Comparison of ENCODE assay signal across 8 cellular contexts in the genomic region with DNA sequence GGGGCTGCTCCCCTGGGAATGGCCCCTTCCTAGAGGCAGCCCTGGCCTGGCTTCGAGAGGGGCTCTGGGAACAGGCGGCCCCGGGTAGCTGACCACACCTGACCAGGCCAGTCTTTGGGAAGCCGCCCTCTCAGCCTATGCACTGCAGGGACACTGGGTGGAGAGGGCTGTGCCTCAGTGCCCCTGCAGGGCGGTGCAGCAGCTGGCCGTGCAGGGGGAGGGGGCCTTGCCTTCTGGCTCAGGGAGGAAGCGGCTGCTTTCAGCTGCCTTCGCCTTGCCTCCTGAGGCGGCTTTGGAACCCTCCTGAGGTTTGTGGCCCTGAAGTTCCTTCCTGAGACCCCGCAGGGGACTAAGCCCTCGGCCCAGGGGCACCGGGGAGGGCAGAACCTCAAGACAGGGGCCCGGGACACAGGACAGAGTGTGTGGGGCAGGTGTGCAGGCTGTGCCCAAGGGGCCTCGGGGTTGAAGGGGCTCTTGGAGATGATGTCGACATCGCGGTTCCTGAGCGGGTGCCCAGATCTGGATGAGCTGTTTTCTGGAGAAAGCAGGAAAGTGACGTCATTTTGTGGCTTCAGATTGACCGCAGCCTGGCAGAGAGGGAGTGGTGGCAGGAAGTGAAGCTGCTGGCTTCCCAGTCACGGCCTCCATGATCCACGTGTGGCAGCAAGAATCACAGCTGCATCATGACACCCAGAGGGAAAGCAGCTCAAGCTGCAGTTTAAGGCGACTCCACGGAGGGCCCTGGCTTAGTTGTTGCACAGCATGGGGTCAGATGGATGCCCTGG. TPM values are rescaled to one million over a fixed set of nuclear protein-coding genes. Genes with fewer than 3 reads are reported as not detected.
DNase-seq lines count a peak whose midpoint lies in the region; ATAC-seq and TF ChIP-seq lines count a peak whose summit lies in the region.

No MANE protein-coding gene starts in this region.

- H3K36me3 ChIP-seq in DND-41 (ENCODE audit: insufficient read depth, low read length) (no peaks in the 10 kb centered on the region), prostate gland (no peaks in the 10 kb centered on the region), upper lobe of left lung (no peaks in the 10 kb centered on the region)

- peak overlapping the region; percentile 43 for H3K4me3 Mint-ChIP-seq in activated T-cell treated with anti-CD3 and anti-CD28 coated beads, Interleukin-2, amount 50 U/mL, for 4 hours

- peak; percentile 48 for TF ChIP-seq CTCF in DND-41 (IDR thresholded peaks at IDR 0.05; ENCODE audit: borderline replicate concordance, extremely low read depth, low read length, poor library complexity, severe bottlenecking)
- TF ChIP-seq CTCF in fibroblast of pulmonary artery (IDR thresholded peaks at IDR 0.05; ENCODE audit: low read length, missing control alignments): no peak
- TF ChIP-seq CTCF in prostate gland (IDR thresholded peaks at IDR 0.05): no peak
- peak in 1 of 6 experiments; percentile 4 for TF ChIP-seq CTCF in upper lobe of left lung (IDR thresholded peaks at IDR 0.05)

- H3K27ac ChIP-seq in DND-41 (ENCODE audit: low read length) (peak overlapping the region; percentile 41), prostate gland (peak overlapping the region; percentile 69 to 74), upper lobe of left lung (peak overlapping the region; percentile 79 to 93 (median 82))

- peak; percentile 93 for DNase-seq in DND-41
- DNase-seq in activated T-cell treated with anti-CD3 and anti-CD28 coated beads, Interleukin-2, amount 50 U/mL, for 4 hours: peak; percentile 86
- peak; percentile 99 for DNase-seq in fibroblast of pulmonary artery (ENCODE audit: low read depth)
- peak; percentile 15 for DNase-seq in prostate gland (ENCODE audit: low spot score)
- peak; percentile 84 to 96 for DNase-seq in upper lobe of left lung

- H3K9me3 ChIP-seq in DND-41 (ENCODE audit: insufficient read depth, low read length, severe bottlenecking) (no peaks in the 10 kb centered on the region), prostate gland (no peaks in the 10 kb centered on the region), upper lobe of left lung (no peaks in the 10 kb centered on the region)

- intact Hi-C loops in prostate gland (cut with DNase I): no loop called here

- H3K4me1 ChIP-seq in DND-41 (ENCODE audit: insufficient read depth, low read length) (peaks cover 34% of the 10 kb centered on the region), prostate gland (replicated peaks) (peaks cover 23% of the 10 kb centered on the region), upper lobe of left lung (peaks cover 48 to 56% (median 53%) of the 10 kb centered on the region in 4 donors)

- no peaks in the 10 kb centered on the region for H3K9me3 Mint-ChIP-seq in activated T-cell treated with anti-CD3 and anti-CD28 coated beads, Interleukin-2, amount 50 U/mL, for 4 hours

- H2AFZ ChIP-seq in DND-41 (ENCODE audit: low read depth, low read length): no peak overlapping the region

- no peaks in the 10 kb centered on the region for H3K36me3 Mint-ChIP-seq in activated T-cell treated with anti-CD3 and anti-CD28 coated beads, Interleukin-2, amount 50 U/mL, for 4 hours (ENCODE audit: insufficient read depth)

- peak; percentile 16 to 92 (median 67) for TF ChIP-seq EP300 in upper lobe of left lung (IDR thresholded peaks at IDR 0.05)

- peaks cover 55% of the 10 kb centered on the region for H3K4me1 Mint-ChIP-seq in activated T-cell treated with anti-CD3 and anti-CD28 coated beads, Interleukin-2, amount 50 U/mL, for 4 hours (ENCODE audit: low read depth)

- H3K79me2 ChIP-seq in DND-41 (ENCODE audit: insufficient read depth, low read length): no peaks in the 10 kb centered on the region

- peaks cover 34% of the 10 kb centered on the region for H4K20me1 ChIP-seq in DND-41 (ENCODE audit: insufficient read depth, low read length)

- H3K4me3 ChIP-seq in DND-41 (ENCODE audit: low read depth in 1 of 2, low read length in 2 of 2): 0 out of 4 replicates have a peak overlapping the region, but pooled peaks of 1 of the 2 experiments have one; percentile 14
- no peak overlapping the region for H3K4me3 ChIP-seq in fibroblast of pulmonary artery (replicated peaks; ENCODE audit: low read depth, low read length)
- H3K4me3 ChIP-seq in prostate gland: no peak overlapping the region
- no peak overlapping the region for H3K4me3 ChIP-seq in upper lobe of left lung

- WGBS in prostate gland: 64% methylated on average over 23 of the region's 24 CpGs
- 25 to 40% methylated on average over 16 to 20 of the region's 24 CpGs for WGBS in upper lobe of left lung, 2 donors

- ATAC-seq in DND-41 (ENCODE audit: insufficient read depth, low read depth): peak; percentile 84
- peak; percentile 73 for ATAC-seq in activated T-cell treated with anti-CD3 and anti-CD28 coated beads, Interleukin-2, amount 50 U/mL, for 4 hours
- ATAC-seq in upper lobe of left lung (ENCODE audit: low FRiP score in 2 of 2): peak; percentile 75 to 76
- ATAC-seq in GM19351 (IDR thresholded peaks at IDR 0.05; ENCODE audit: unreplicated experiment): no peak
- no peak for ATAC-seq in HG02884 (IDR thresholded peaks at IDR 0.05; ENCODE audit: unreplicated experiment)

- TF ChIP-seq POLR2A in prostate gland (IDR thresholded peaks at IDR 0.05) (no peak), upper lobe of left lung (IDR thresholded peaks at IDR 0.05) (peak in 1 of 4 donors; percentile 74)

- H3K9ac ChIP-seq in DND-41 (ENCODE audit: low read depth, low read length): peak overlapping the region; percentile 32

- H3K27me3 ChIP-seq in DND-41 (ENCODE audit: insufficient read depth, low read length, poor library complexity) (no peaks in the 10 kb centered on the region), prostate gland (replicated peaks; ENCODE audit: insufficient read depth) (no peaks in the 10 kb centered on the region), upper lobe of left lung (no peaks in the 10 kb centered on the region)

- no peaks in the 10 kb centered on the region for H3K27me3 Mint-ChIP-seq in activated T-cell treated with anti-CD3 and anti-CD28 coated beads, Interleukin-2, amount 50 U/mL, for 4 hours (ENCODE audit: low read depth)

- peak overlapping the region; percentile 45 for H3K4me2 ChIP-seq in DND-41 (ENCODE audit: insufficient read depth, low read length)

TF ChIP-seq in PFSK-1, 5 proteins besides CTCF, POLR2A, EP300 and RAD21:
- TF ChIP-seq FOXP2 (optimal IDR thresholded peaks at IDR 0.05; ENCODE audit: borderline replicate concordance, extremely low read depth, extremely low read length, insufficient read depth) (peak; percentile 2), SIN3A (IDR thresholded peaks at IDR 0.05; ENCODE audit: borderline replicate concordance, insufficient read depth, low read length) (no peak)

RNA-seq across cellular contexts. Expression of a gene that starts 17.7 kb away (rescaled TPM):
- 3.7 TPM for polyA plus RNA-seq in PFSK-1 (2012; ENCODE audit: insufficient read length, low read depth)
- 10 to 100 TPM; 62.8 to 72.7 (median 70.7) TPM for total RNA-seq in activated T-cell treated with anti-CD3 and anti-CD28 coated beads, Interleukin-2, amount 50 U/mL, for 4 hours
- total RNA-seq in prostate gland: 1 to 10 TPM; 7.2 to 7.4 TPM
- total RNA-seq in upper lobe of left lung: 10 to 100 TPM; 10.4 to 93.2 (median 32.9) TPM

RNA-seq across cellular contexts. Expression of a gene that starts 21.4 kb away (rescaled TPM):
- polyA plus RNA-seq in PFSK-1 (2012; ENCODE audit: insufficient read length, low read depth): not detected
- total RNA-seq in activated T-cell treated with anti-CD3 and anti-CD28 coated beads, Interleukin-2, amount 50 U/mL, for 4 hours: not detected
- total RNA-seq in prostate gland (1 to 10 TPM in 1 of 2 donors, under 1 TPM in 1; 0.18 to 1.8 TPM), upper lobe of left lung (10 to 100 TPM in 1 of 6 donors, 1 to 10 TPM in 5; 1.7 to 11.5 (median 4.4) TPM)

RNA-seq across cellular contexts. Expression of a gene that starts 29.0 kb away (rescaled TPM):
- not detected for polyA plus RNA-seq in PFSK-1 (2012; ENCODE audit: insufficient read length, low read depth)
- under 1 TPM in 1 of 3 donors, not detected in 2; 0.25 TPM for total RNA-seq in activated T-cell treated with anti-CD3 and anti-CD28 coated beads, Interleukin-2, amount 50 U/mL, for 4 hours
- total RNA-seq in prostate gland: 1 to 10 TPM in 1 of 2 donors, not detected in 1; 9.2 TPM
- under 1 TPM in 2 of 6 donors, not detected in 4; 0.26 to 0.37 TPM for total RNA-seq in upper lobe of left lung

RNA-seq across cellular contexts. Expression of a gene that starts 49.7 kb away (rescaled TPM):
- 40.1 TPM for polyA plus RNA-seq in PFSK-1 (2012; ENCODE audit: insufficient read length, low read depth)
- total RNA-seq in activated T-cell treated with anti-CD3 and anti-CD28 coated beads, Interleukin-2, amount 50 U/mL, for 4 hours: 10 to 100 TPM; 59.6 to 67.9 (median 62.6) TPM
- 10 to 100 TPM; 53.5 to 78.5 TPM for total RNA-seq in prostate gland
- total RNA-seq in upper lobe of left lung: 100 to 1,000 TPM in 1 of 6 donors, 10 to 100 TPM in 5; 41.7 to 106 (median 56.3) TPM

RNA-seq across cellular contexts. Expression of a gene that starts 49.7 kb away (rescaled TPM):
- 48.9 TPM for polyA plus RNA-seq in PFSK-1 (2012; ENCODE audit: insufficient read length, low read depth)
- total RNA-seq in activated T-cell treated with anti-CD3 and anti-CD28 coated beads, Interleukin-2, amount 50 U/mL, for 4 hours: 100 to 1,000 TPM in 1 of 3 donors, 10 to 100 TPM in 2; 84.4 to 117 (median 97.3) TPM
- total RNA-seq in prostate gland (10 to 100 TPM; 52.8 to 57.6 TPM), upper lobe of left lung (10 to 100 TPM; 12.6 to 44.2 (median 33.0) TPM)

Comparison
In these comparisons a context has a peak if more than half of its experiments do, and no peak if none do; other contexts are left out.
1. ATAC-seq: peak in DND-41 (single experiment), activated T-cell treated with anti-CD3 and anti-CD28 coated beads, Interleukin-2, amount 50 U/mL, for 4 hours (2 of 2) and upper lobe of left lung (2 of 2); none in GM19351 (single experiment) and HG02884 (single experiment).
2. DNase-seq: peak in every context shown above with its lines; median percentile 99 in fibroblast of pulmonary artery; 93 in DND-41; 90 in upper lobe of left lung; 86 in activated T-cell treated with anti-CD3 and anti-CD28 coated beads, Interleukin-2, amount 50 U/mL, for 4 hours; 15 in prostate gland.
3. Peak in every context shown above with its lines, with median percentiles within 50 percentile points of each other: H3K27ac ChIP-seq.